8 cellular contexts compared by ENCODE assay signal in genomic region chr13:45417790-45418534, GRCh38. TPM values are rescaled to one million over a fixed set of nuclear protein-coding genes. Genes with fewer than 3 reads are reported as not detected.
DNase-seq lines count a peak whose midpoint lies in the region; ATAC-seq and TF ChIP-seq lines count a peak whose summit lies in the region.

Gene SLC25A30 (minus strand): TSS chr13:45418373. CDS start chr13:45411425, 6,948 bp downstream.

- H3K9me3 Mint-ChIP-seq in chondrocyte (ENCODE audit: low read depth), result no peaks in the 10 kb centered on the region

- TF ChIP-seq CTCF in AG09309 (IDR thresholded peaks at IDR 0.05; ENCODE audit: control insufficient read depth, insufficient read depth, low read depth, low read length, missing control alignments) (no peak), chondrocyte (IDR thresholded peaks at IDR 0.05) (no peak), kidney epithelial cell (IDR thresholded peaks at IDR 0.05; ENCODE audit: insufficient read depth, low read length, poor library complexity, severe bottlenecking) (no peak)

- in situ Hi-C loops in GM18951 (cut with MboI; ENCODE audit: low sequenced_read_pairs, unreplicated experiment), result no loop called here

- no peaks in the 10 kb centered on the region for H3K27me3 Mint-ChIP-seq in chondrocyte (ENCODE audit: low read depth)

- no peaks in the 10 kb centered on the region for H3K36me3 Mint-ChIP-seq in chondrocyte (ENCODE audit: low read depth)

- H3K36me3 ChIP-seq in kidney epithelial cell (ENCODE audit: control insufficient read depth, insufficient read depth, low read length), result no peaks in the 10 kb centered on the region

- H3K4me3 Mint-ChIP-seq in chondrocyte (ENCODE audit: unreplicated experiment), result peak within 1 kb of the TSS; percentile 91

- no peaks in the 10 kb centered on the region for H3K27me3 ChIP-seq in kidney epithelial cell (ENCODE audit: control insufficient read depth, insufficient read depth, low read length)

- TF ChIP-seq POLR2A in GM18951 (IDR thresholded peaks at IDR 0.05; ENCODE audit: extremely low read depth, insufficient read depth, insufficient read length), result peak; percentile 75

- peak; percentile 94 for ATAC-seq in HG03175 (IDR thresholded peaks at IDR 0.05; ENCODE audit: unreplicated experiment)

- peak; percentile 44 for DNase-seq in AG09309 (ENCODE audit: low read depth)
- peak; percentile 72 for DNase-seq in NCI-H460 (ENCODE audit: extremely low read depth, low read depth)
- DNase-seq in activated CD4-positive, alpha-beta T cell treated with anti-CD3 and anti-CD28 coated beads for 24 hours (ENCODE audit: low read depth in 2 of 2), result peak; percentile 88 to 89
- DNase-seq in chondrocyte (ENCODE audit: low spot score), result peak; percentile 94
- peak; percentile 69 for DNase-seq in kidney epithelial cell (ENCODE audit: low read depth)
- DNase-seq in stimulated activated CD4-positive, alpha-beta T cell treated with anti-CD3 and anti-CD28 coated beads, Interleukin-15, amount 100 ng/mL, for 48 hours (ENCODE audit: low read depth in 2 of 2), result peak; percentile 81 to 87

- H3K4me3 ChIP-seq in AG09309 (ENCODE audit: control insufficient read depth, low read depth, low read length) (peak within 1 kb of the TSS; percentile 72), kidney epithelial cell (ENCODE audit: low read depth, low read length) (peak within 1 kb of the TSS; percentile 73)

- peaks cover 32% of the 10 kb centered on the region for H3K4me1 Mint-ChIP-seq in chondrocyte (ENCODE audit: low read depth)

- peak within 1 kb of the TSS; percentile 91 for H3K27ac Mint-ChIP-seq in chondrocyte (ENCODE audit: unreplicated experiment)

RNA-seq across cellular contexts. Expression of gene SLC25A30, which starts in this region (rescaled TPM):
- 10.7 and 11.6 TPM in 2 replicates for total RNA-seq in NCI-H460 (2014; rRNA removed; shearing (Covaris generic))
- polyA plus RNA-seq in NCI-H460 (2014; cell fraction: nucleus; rRNA removed), result 3.1 and 4.6 TPM in 2 replicates
- 11.6 to 15.0 TPM (median 13.4 TPM) in 3 replicates for total RNA-seq in chondrocyte
- total RNA-seq in kidney epithelial cell, result 9.7 and 14.0 TPM in 2 replicates

Comparison
In these comparisons a context has a peak if more than half of its experiments do, and no peak if none do; other contexts are left out.
1. Peak in every context shown above with its lines: DNase-seq, ATAC-seq and H3K4me3 ChIP-seq.
2. DNase-seq: peak in every context shown above with its lines; median percentile 94 in chondrocyte; 88 in activated CD4-positive, alpha-beta T cell treated with anti-CD3 and anti-CD28 coated beads for 24 hours; 84 in stimulated activated CD4-positive, alpha-beta T cell treated with anti-CD3 and anti-CD28 coated beads, Interleukin-15, amount 100 ng/mL, for 48 hours; 72 in NCI-H460; 69 in kidney epithelial cell; 44 in AG09309.